Comparison of ENCODE assay signal across 11 cellular contexts in genomic region chr2:95012881-95013550, GRCh38. TPM values are rescaled to one million over a fixed set of nuclear protein-coding genes. Genes with fewer than 3 reads are reported as not detected.
A peak's percentile ranks its signal among the peaks of the same experiment; 100 is the strongest.
DNase-seq lines count a peak whose midpoint lies in the region; ATAC-seq and TF ChIP-seq lines count a peak whose summit lies in the region.
"Had no signal": no experiment of that assay in that cellular context is flagged by ENCODE, and none has a peak within 500 bp of the region (broad histone marks: within the 10 kb centered on the region; RNA-seq: fewer than 3 reads in every experiment).

No MANE protein-coding gene starts in this region.

- DNase-seq in activated CD8-positive, alpha-beta memory T cell treated with anti-CD3 and anti-CD28 coated beads, Interleukin-2, amount 10 ng/mL, durations not matched to agents 7 days and 5 days, result no peak
- DNase-seq in activated CD8-positive, alpha-beta memory T cell treated with anti-CD3 and anti-CD28 coated beads for 24 hours, result no peak
- DNase-seq in mesenchymal stem cell (no peak), NCI-H526 (lab: John Stamatoyannopoulos, UW) (no peak), germinal center (ENCODE audit: low spot score) (no peak)
- DNase-seq: immature natural killer cell had no signal

- H3K27me3 ChIP-seq in Loucy (ENCODE audit: insufficient read depth, low read length, poor library complexity, severe bottlenecking) (no peaks in the 10 kb centered on the region), mesenchymal stem cell (ENCODE audit: control insufficient read depth in 1 of 2, insufficient read depth in 1 of 2, low read length in 2 of 2) (peaks cover 0 to 29% of the 10 kb centered on the region in 2 experiments)

- H3K79me2 ChIP-seq in Loucy (ENCODE audit: insufficient read depth, low read length), result no peaks in the 10 kb centered on the region

- H3K36me3 Mint-ChIP-seq in activated CD8-positive, alpha-beta memory T cell treated with anti-CD3 and anti-CD28 coated beads, Interleukin-2, amount 10 ng/mL, durations not matched to agents 7 days and 5 days, result no peaks in the 10 kb centered on the region
- H3K36me3 Mint-ChIP-seq: immature natural killer cell had no signal

- H3K9me3 Mint-ChIP-seq in activated CD8-positive, alpha-beta memory T cell treated with anti-CD3 and anti-CD28 coated beads, Interleukin-2, amount 10 ng/mL, durations not matched to agents 7 days and 5 days (ENCODE audit: low read depth), result no peaks in the 10 kb centered on the region
- H3K9me3 Mint-ChIP-seq: dendritic cell treated with granulocyte-macrophage colony-stimulating factor and Interleukin-4, amounts not matched to agents 40 ng/mL and 50 ng/mL, for 4 days; immature natural killer cell had no signal

- no peak overlapping the region for H3K4ac ChIP-seq in mesenchymal stem cell (ENCODE audit: low read depth in 1 of 2, low read length in 2 of 2)

- H3K4me1 Mint-ChIP-seq in activated CD8-positive, alpha-beta memory T cell treated with anti-CD3 and anti-CD28 coated beads, Interleukin-2, amount 10 ng/mL, durations not matched to agents 7 days and 5 days, result peaks cover 19% of the 10 kb centered on the region
- H3K4me1 Mint-ChIP-seq: immature natural killer cell had no signal

- peaks cover 36% of the 10 kb centered on the region for H3K4me1 ChIP-seq in Loucy (ENCODE audit: insufficient read depth, low read length, poor library complexity, severe bottlenecking)
- H3K4me1 ChIP-seq in mesenchymal stem cell (ENCODE audit: control insufficient read depth, insufficient read depth, low read depth, low read length), result peaks cover 10% of the 10 kb centered on the region

- H3K27ac ChIP-seq in temporal lobe (ENCODE audit: low read depth, low read length) (peak overlapping the region; percentile 87), mesenchymal stem cell (ENCODE audit: low read length, poor library complexity, severe bottlenecking) (no peak overlapping the region)

- H3K18ac ChIP-seq in mesenchymal stem cell (ENCODE audit: low read depth in 1 of 2, low read length in 2 of 2), result no peak overlapping the region

- ATAC-seq in activated CD8-positive, alpha-beta memory T cell treated with anti-CD3 and anti-CD28 coated beads, Interleukin-2, amount 10 ng/mL, durations not matched to agents 7 days and 5 days, result peak; percentile 50
- peak; percentile 67 for ATAC-seq in HG02623 (IDR thresholded peaks at IDR 0.05; ENCODE audit: unreplicated experiment)

- CTCF ChIA-PET in activated CD8-positive, alpha-beta memory T cell treated with anti-CD3 and anti-CD28 coated beads, Interleukin-2, amount 10 ng/mL, durations not matched to agents 7 days and 5 days (lab: Charles Lee), result interaction anchor here (0.9 to 2.3 kb wide), 3 partner anchors 10 to 108 kb away, joined by 3 to 10 read pairs (median 3); partner anchors contain the start of gene MRPS5

- no peaks in the 10 kb centered on the region for H3K79me1 ChIP-seq in mesenchymal stem cell (replicated peaks; ENCODE audit: low read length, poor library complexity, severe bottlenecking)

- H3K9ac ChIP-seq in Loucy (ENCODE audit: low read depth, low read length, poor library complexity, severe bottlenecking) (peak overlapping the region; percentile 43), mesenchymal stem cell (ENCODE audit: low read length) (no peak overlapping the region)

- H2BK5ac ChIP-seq in mesenchymal stem cell (ENCODE audit: low read depth, low read length, poor library complexity, severe bottlenecking), result no peak overlapping the region

- no peak overlapping the region for H3K27ac Mint-ChIP-seq in activated CD8-positive, alpha-beta memory T cell treated with anti-CD3 and anti-CD28 coated beads, Interleukin-2, amount 10 ng/mL, durations not matched to agents 7 days and 5 days
- H3K27ac Mint-ChIP-seq: dendritic cell treated with granulocyte-macrophage colony-stimulating factor and Interleukin-4, amounts not matched to agents 40 ng/mL and 50 ng/mL, for 4 days; immature natural killer cell had no signal

- no peaks in the 10 kb centered on the region for H3K9me2 ChIP-seq in Loucy (replicated peaks; ENCODE audit: low read depth, low read length)

- H2BK15ac ChIP-seq in mesenchymal stem cell (ENCODE audit: low read depth, poor library complexity, severe bottlenecking), result no peak overlapping the region

- H2AFZ ChIP-seq in Loucy (ENCODE audit: low read length) (no peak overlapping the region; the same call in 1 of the 2 replicates), mesenchymal stem cell (ENCODE audit: low read depth, low read length) (no peak overlapping the region)

- no peaks in the 10 kb centered on the region for H4K20me1 ChIP-seq in Loucy (ENCODE audit: insufficient read depth, low read length, poor library complexity, severe bottlenecking)

- no peak overlapping the region for H3K4me3 Mint-ChIP-seq in activated CD8-positive, alpha-beta memory T cell treated with anti-CD3 and anti-CD28 coated beads, Interleukin-2, amount 10 ng/mL, durations not matched to agents 7 days and 5 days
- H3K4me3 Mint-ChIP-seq: dendritic cell treated with granulocyte-macrophage colony-stimulating factor and Interleukin-4, amounts not matched to agents 40 ng/mL and 50 ng/mL, for 4 days; immature natural killer cell had no signal

- no peaks in the 10 kb centered on the region for H3K36me3 ChIP-seq in Loucy (ENCODE audit: insufficient read depth, low read length)
- no peaks in the 10 kb centered on the region for H3K36me3 ChIP-seq in mesenchymal stem cell (ENCODE audit: control insufficient read depth in 1 of 2, insufficient read depth in 2 of 2, low read depth in 1 of 2, low read length in 2 of 2)

- H3K9me3 ChIP-seq in Loucy (ENCODE audit: insufficient read depth, low read depth, low read length), result no peaks in the 10 kb centered on the region
- no peaks in the 10 kb centered on the region for H3K9me3 ChIP-seq in mesenchymal stem cell (ENCODE audit: control insufficient read depth, low read length)

- no peak overlapping the region for H4K8ac ChIP-seq in mesenchymal stem cell (ENCODE audit: low read length)

- H2BK12ac ChIP-seq in mesenchymal stem cell (ENCODE audit: low read length in 2 of 2), result no peak overlapping the region

- no peak overlapping the region for H4K91ac ChIP-seq in mesenchymal stem cell (ENCODE audit: low read length)

- no peak overlapping the region for H2AK5ac ChIP-seq in mesenchymal stem cell (ENCODE audit: low read length, severe bottlenecking)

- no peak for TF ChIP-seq CTCF in Loucy (conservative IDR thresholded peaks at IDR 0.05; ENCODE audit: low read length)

- H3K27me3 Mint-ChIP-seq in activated CD8-positive, alpha-beta memory T cell treated with anti-CD3 and anti-CD28 coated beads, Interleukin-2, amount 10 ng/mL, durations not matched to agents 7 days and 5 days, result no peaks in the 10 kb centered on the region

- H3K4me2 ChIP-seq in Loucy (ENCODE audit: low read depth, low read length, poor library complexity, severe bottlenecking), result peak overlapping the region; percentile 59
- no peak overlapping the region for H3K4me2 ChIP-seq in mesenchymal stem cell (ENCODE audit: low read length, poor library complexity, severe bottlenecking)

- H3K23ac ChIP-seq in mesenchymal stem cell (ENCODE audit: low read length in 2 of 2), result no peak overlapping the region

- H3F3A ChIP-seq in Loucy (ENCODE audit: low read depth), result no peaks in the 10 kb centered on the region

- H3K4me3 ChIP-seq in Loucy (ENCODE audit: low read length, poor library complexity, severe bottlenecking) (peak overlapping the region; percentile 26), mesenchymal stem cell (ENCODE audit: insufficient read depth in 1 of 2, low read depth in 1 of 2, low read length in 2 of 2) (no peak overlapping the region)

- no peak overlapping the region for H2BK120ac ChIP-seq in mesenchymal stem cell (ENCODE audit: low read depth, low read length)

- WGBS in mesenchymal stem cell, result 81% methylated on average over 10 of the region's 10 CpGs

- no peak overlapping the region for H3K14ac ChIP-seq in mesenchymal stem cell (ENCODE audit: low read length in 2 of 2)

RNA-seq across cellular contexts. Expression of gene MAL, which starts 12.5 kb away (rescaled TPM):
- 100 to 1,000 TPM in 1 of 2 experiments, 10 to 100 TPM in 1; 54.6 to 178 TPM for total RNA-seq in activated CD8-positive, alpha-beta memory T cell treated with anti-CD3 and anti-CD28 coated beads, Interleukin-2, amount 10 ng/mL, durations not matched to agents 7 days and 5 days
- not detected for total RNA-seq in temporal lobe
- polyA plus RNA-seq in mesenchymal stem cell (2013, experiment 1 of 2), result not detected
- polyA plus RNA-seq in mesenchymal stem cell (2013, experiment 2 of 2), result not detected
- total RNA-seq: NCI-H460 had no signal

Comparison
In these comparisons a context has a peak if more than half of its experiments do, and no peak if none do; other contexts are left out.
1. RNA of gene MAL, which starts 12.5 kb away (total RNA-seq): 54.6 to 178 TPM in activated CD8-positive, alpha-beta memory T cell treated with anti-CD3 and anti-CD28 coated beads, Interleukin-2, amount 10 ng/mL, durations not matched to agents 7 days and 5 days; not detected in temporal lobe (single experiment); every median in the first group is over 10 times any median in the second.